In genomic region chr5:88813805-88814584, GRCh38 we compare ENCODE assay signal across 1 cellular context.
TF ChIP-seq lines count a peak whose summit lies in the region.

No MANE protein-coding gene starts in this region.

TF ChIP-seq in K562, 482 proteins besides CTCF, POLR2A, EP300 and RAD21 (continued from another document):
- TF ChIP-seq PBX2 (CRISPR knock-in tag; IDR thresholded peaks at IDR 0.05; ENCODE audit: low read depth) (no peak), PBX2 (tag; conservative IDR thresholded peaks at IDR 0.05; ENCODE audit: low read depth) (peak; percentile 62), TOE1 (IDR thresholded peaks at IDR 0.05; ENCODE audit: borderline replicate concordance) (no peak), TOE1 (CRISPR knock-in tag; IDR thresholded peaks at IDR 0.05; ENCODE audit: borderline replicate concordance, low read depth) (no peak), SOX6 (IDR thresholded peaks at IDR 0.05) (peak; percentile 43), BCOR (IDR thresholded peaks at IDR 0.05) (no peak), PKNOX1 (IDR thresholded peaks at IDR 0.05) (peak; percentile 91), ZNF133 (CRISPR knock-in tag; IDR thresholded peaks at IDR 0.05) (no peak), CGGBP1 (CRISPR knock-in tag; IDR thresholded peaks at IDR 0.05) (no peak), SIN3A (IDR thresholded peaks at IDR 0.05; ENCODE audit: borderline replicate concordance in 2 of 2, control insufficient read depth in 1 of 2, low read depth in 2 of 2, low read length in 2 of 2) (no peak), FOXA3 (CRISPR knock-in tag; conservative IDR thresholded peaks at IDR 0.05 in 1 of 2, IDR thresholded peaks at IDR 0.05 in 1 of 2) (no peak), ZNF764 (CRISPR knock-in tag; IDR thresholded peaks at IDR 0.05; ENCODE audit: low read depth) (no peak)
